In genomic region chr1:235077571-235078479, GRCh38 we compare ENCODE assay signal across 9 cellular contexts. TPM values are rescaled to one million over a fixed set of nuclear protein-coding genes. Genes with fewer than 3 reads are reported as not detected.
A peak's percentile ranks its signal among the peaks of the same experiment; 100 is the strongest.
DNase-seq lines count a peak whose midpoint lies in the region; ATAC-seq and TF ChIP-seq lines count a peak whose summit lies in the region.
"Had no signal": no experiment of that assay in that cellular context is flagged by ENCODE, and none has a peak within 500 bp of the region (broad histone marks: within the 10 kb centered on the region; RNA-seq: fewer than 3 reads in every experiment).

No MANE protein-coding gene starts in this region.

- CTCF ChIA-PET in CD4-positive, alpha-beta T cell (lab: Charles Lee), result no interaction called here

- H3K36me3 ChIP-seq in adipocyte (ENCODE audit: control insufficient read depth, insufficient read depth, low read length, severe bottlenecking) (no peaks in the 10 kb centered on the region), spleen (no peaks in the 10 kb centered on the region)

- 59 to 73% (median 67%) methylated on average over 15 of the region's 15 CpGs for WGBS in spleen, 5 donors

- no peaks in the 10 kb centered on the region for H3K9me3 Mint-ChIP-seq in naive thymus-derived CD8-positive, alpha-beta T cell
- no peaks in the 10 kb centered on the region for H3K9me3 Mint-ChIP-seq in CD4-positive, alpha-beta T cell
- H3K9me3 Mint-ChIP-seq: naive B cell had no signal

- TF ChIP-seq CTCF in spleen (IDR thresholded peaks at IDR 0.05 in 8 of 11, conservative IDR thresholded peaks at IDR 0.05 in 3 of 11), result no peak
- no peak for TF ChIP-seq CTCF in CD4-positive, alpha-beta T cell (IDR thresholded peaks at IDR 0.05)

- peak overlapping the region in 7 of 8 donors; percentile 67 to 95 (median 81) for H3K27ac ChIP-seq in spleen
- no peak overlapping the region for H3K27ac ChIP-seq in CD4-positive, alpha-beta T cell (ENCODE audit: low read depth, low read length)

- H3K27me3 ChIP-seq in adipocyte (replicated peaks; ENCODE audit: control insufficient read depth, insufficient read depth, low read length) (no peaks in the 10 kb centered on the region), spleen (replicated peaks in 1 of 7) (no peaks in the 10 kb centered on the region)
- no peaks in the 10 kb centered on the region for H3K27me3 ChIP-seq in CD4-positive, alpha-beta T cell (ENCODE audit: control insufficient read depth, insufficient read depth, low read length)

- no peak for TF ChIP-seq POLR2A in spleen (IDR thresholded peaks at IDR 0.05)

- POLR2A ChIA-PET in naive thymus-derived CD8-positive, alpha-beta T cell (lab: Charles Lee), result no interaction called here
- POLR2A ChIA-PET in CD4-positive, alpha-beta T cell (lab: Charles Lee), result no interaction called here

- H3K4me3 Mint-ChIP-seq in naive thymus-derived CD8-positive, alpha-beta T cell, result no peak overlapping the region
- H3K4me3 Mint-ChIP-seq in CD4-positive, alpha-beta T cell, result no peak overlapping the region
- H3K4me3 Mint-ChIP-seq: naive B cell had no signal

- H3K27ac Mint-ChIP-seq in naive thymus-derived CD8-positive, alpha-beta T cell, result peak overlapping the region in 1 of 10 donors; percentile 46
- H3K27ac Mint-ChIP-seq in CD4-positive, alpha-beta T cell, result no peak overlapping the region

- peak; percentile 40 for ATAC-seq in HG03139 (IDR thresholded peaks at IDR 0.05; ENCODE audit: unreplicated experiment)
- no peak for ATAC-seq in naive thymus-derived CD8-positive, alpha-beta T cell
- no peak for ATAC-seq in CD4-positive, alpha-beta T cell (ENCODE audit: poor library complexity)

- peak; percentile 57 for DNase-seq in activated T-cell treated with anti-CD3 and anti-CD28 coated beads for 48 hours (ENCODE audit: low read depth)
- no peak for DNase-seq in activated T-cell treated with anti-CD3 and anti-CD28 coated beads, Interleukin-2, amount 50 U/mL, for 1 hour
- DNase-seq in adipocyte (ENCODE audit: low read depth), result no peak
- DNase-seq in spleen, result peak; percentile 78
- DNase-seq in naive thymus-derived CD8-positive, alpha-beta T cell, result no peak
- no peak for DNase-seq in CD4-positive, alpha-beta T cell
- DNase-seq in HuH-7.5 (ENCODE audit: low spot score), result no peak
- DNase-seq: naive B cell had no signal

- H3K4me1 Mint-ChIP-seq in naive thymus-derived CD8-positive, alpha-beta T cell, result peaks cover 0 to 42% (median 4%) of the 10 kb centered on the region in 4 donors
- H3K4me1 Mint-ChIP-seq in CD4-positive, alpha-beta T cell (ENCODE audit: low read depth), result peaks cover 16% of the 10 kb centered on the region

- H3K4me1 ChIP-seq in adipocyte (ENCODE audit: control insufficient read depth, insufficient read depth, low read length) (peaks cover 70% of the 10 kb centered on the region), spleen (peaks cover 26 to 83% (median 49%) of the 10 kb centered on the region in 6 donors)

- intact Hi-C loops in spleen (cut with DNase I; ENCODE audit: low total_unique reads), result no loop called here
- intact Hi-C loops in CD4-positive, alpha-beta T cell (cut with DNase I, micrococcal nuclease), result loop anchor here in 1 of 2 experiments (10.0 kb wide), 1 partner anchor 93 kb away; no protein-coding TSS in a partner anchor

- no peak overlapping the region for H3K4me3 ChIP-seq in adipocyte (ENCODE audit: low read length)
- H3K4me3 ChIP-seq in spleen, result no peak overlapping the region

- no peaks in the 10 kb centered on the region for H3K36me3 Mint-ChIP-seq in naive thymus-derived CD8-positive, alpha-beta T cell
- no peaks in the 10 kb centered on the region for H3K36me3 Mint-ChIP-seq in CD4-positive, alpha-beta T cell (ENCODE audit: low read depth)
- H3K36me3 Mint-ChIP-seq: naive B cell had no signal

- peak overlapping the region; percentile 18 for H3K9ac ChIP-seq in adipocyte (ENCODE audit: low read length)

- peaks cover 0 to 2% (median 0%) of the 10 kb centered on the region in 5 donors for H3K27me3 Mint-ChIP-seq in naive thymus-derived CD8-positive, alpha-beta T cell
- no peaks in the 10 kb centered on the region for H3K27me3 Mint-ChIP-seq in CD4-positive, alpha-beta T cell
- H3K27me3 Mint-ChIP-seq: naive B cell had no signal

- no peaks in the 10 kb centered on the region for H3K9me3 ChIP-seq in adipocyte (ENCODE audit: control insufficient read depth, low read length)
- no peaks in the 10 kb centered on the region for H3K9me3 ChIP-seq in spleen
- H3K9me3 ChIP-seq in CD4-positive, alpha-beta T cell (ENCODE audit: control insufficient read depth, low read length), result no peaks in the 10 kb centered on the region

RNA-seq across cellular contexts. Expression of gene TOMM20, which starts 50.8 kb away (rescaled TPM):
- 10 to 100 TPM; 59.6 to 79.9 (median 68.9) TPM for total RNA-seq in spleen
- 10 to 100 TPM; 46.6 to 56.8 (median 47.6) TPM for polyA plus RNA-seq in spleen
- 100 to 1,000 TPM; 104 to 111 TPM for total RNA-seq in naive thymus-derived CD8-positive, alpha-beta T cell
- 10 to 100 TPM; 56.6 to 67.0 (median 60.7) TPM for polyA plus RNA-seq in naive thymus-derived CD8-positive, alpha-beta T cell
- 100 to 1,000 TPM; 129 to 133 TPM for total RNA-seq in CD4-positive, alpha-beta T cell

Comparison
In these comparisons a context has a peak if more than half of its experiments do, and no peak if none do; other contexts are left out.
1. DNase-seq: peak in activated T-cell treated with anti-CD3 and anti-CD28 coated beads for 48 hours (single experiment) and spleen (single experiment); none in activated T-cell treated with anti-CD3 and anti-CD28 coated beads, Interleukin-2, amount 50 U/mL, for 1 hour (single experiment), adipocyte (single experiment), naive thymus-derived CD8-positive, alpha-beta T cell (0 of 10), CD4-positive, alpha-beta T cell (0 of 10) and HuH-7.5 (single experiment).